9 cellular contexts compared by ENCODE assay signal in genomic region chr20:59033093-59033492, GRCh38. TPM values are rescaled to one million over a fixed set of nuclear protein-coding genes. Genes with fewer than 3 reads are reported as not detected.
DNase-seq lines count a peak whose midpoint lies in the region; ATAC-seq and TF ChIP-seq lines count a peak whose summit lies in the region.
"Had no signal": no experiment of that assay in that cellular context is flagged by ENCODE, and none has a peak within 500 bp of the region (broad histone marks: within the 10 kb centered on the region; RNA-seq: fewer than 3 reads in every experiment).

No MANE protein-coding gene starts in this region.

- DNase-seq in A673 (ENCODE audit: low spot score), result no peak
- DNase-seq in brain microvascular endothelial cell, result no peak
- no peak for DNase-seq in stimulated activated CD4-positive, alpha-beta T cell treated with anti-CD3 and anti-CD28 coated beads, Interleukin-15, amount 100 ng/mL, for 24 hours
- no peak for DNase-seq in HUDEP-2 (lab: John Stamatoyannopoulos, UW; ENCODE audit: unreplicated experiment in 76 of 76)
- DNase-seq in NCI-H1436 treated with DMSO at 0.1 percent for 48 hours (lab: John Stamatoyannopoulos, UW), result no peak

- CTCF ChIA-PET in A673 (lab: Charles Lee), result no interaction called here

- intact Hi-C loops in A673 (cut with micrococcal nuclease; ENCODE audit: unreplicated experiment), result loop anchor here (5.0 kb wide), 2 partner anchors 51 to 141 kb away; partner anchors contain the start of gene NELFCD

- H3K27me3 ChIP-seq in A673 (replicated peaks; ENCODE audit: insufficient read depth, low read depth, low read length, poor library complexity) (no peaks in the 10 kb centered on the region), HUES64 (ENCODE audit: insufficient read depth, low read length) (peaks cover 39% of the 10 kb centered on the region), brain microvascular endothelial cell (replicated peaks) (no peaks in the 10 kb centered on the region), muscle layer of duodenum (ENCODE audit: low read depth, low read length) (no peaks in the 10 kb centered on the region)

- peak overlapping the region; percentile 55; the same call in 1 of the 2 replicates for H3K9ac ChIP-seq in HUES64 (ENCODE audit: low read depth, low read length)

- no peak for TF ChIP-seq CTCF in A673 (conservative IDR thresholded peaks at IDR 0.05; ENCODE audit: low read depth, low read length)
- no peak for TF ChIP-seq CTCF in brain microvascular endothelial cell (IDR thresholded peaks at IDR 0.05; ENCODE audit: low read depth, low read length, missing control alignments)

- no peak for ATAC-seq in GM18502 (IDR thresholded peaks at IDR 0.05; ENCODE audit: poor library complexity, unreplicated experiment)

- H3K27ac ChIP-seq in A673 (ENCODE audit: low read depth, low read length, poor library complexity, severe bottlenecking) (peak overlapping the region; percentile 92), HUES64 (ENCODE audit: low read depth, low read length) (no peak overlapping the region), brain microvascular endothelial cell (no peak overlapping the region), muscle layer of duodenum (ENCODE audit: low read length) (peak overlapping the region; percentile 85)

- BruUV-seq in A673 (replicated peaks; lab: Mats Ljungman, UMichigan), result no TSS peak

- in situ Hi-C loops in brain microvascular endothelial cell (cut with HindIII; ENCODE audit: low pct_ligation_motif_present, low sequenced_read_pairs), result no loop called here

- H3K4me3 ChIP-seq in A673 (ENCODE audit: low read depth, low read length, poor library complexity, severe bottlenecking) (peak overlapping the region; percentile 92), HUES64 (ENCODE audit: low read length) (peak overlapping the region; percentile 96), brain microvascular endothelial cell (ENCODE audit: low read depth, low read length) (peak overlapping the region; percentile 72), muscle layer of duodenum (ENCODE audit: low read depth in 1 of 2, low read length in 2 of 2) (peak overlapping the region; percentile 64 to 89)

- peaks cover 74% of the 10 kb centered on the region for H3K36me3 ChIP-seq in A673 (ENCODE audit: insufficient read depth, low read length, poor library complexity, severe bottlenecking)
- H3K36me3 ChIP-seq in HUES64 (ENCODE audit: insufficient read depth, low read length), result peaks cover 77% of the 10 kb centered on the region
- H3K36me3 ChIP-seq in brain microvascular endothelial cell (replicated peaks), result peaks cover 42% of the 10 kb centered on the region
- H3K36me3 ChIP-seq in muscle layer of duodenum (ENCODE audit: control insufficient read depth in 1 of 2, insufficient read depth in 2 of 2, low read length in 2 of 2), result peaks cover 43 to 52% of the 10 kb centered on the region in 2 donors

- POLR2A ChIA-PET in A673 (lab: Charles Lee; ENCODE audit: low non-redundant PET), result interaction anchor here (0.6 kb wide), 1 partner anchor 953 kb away, joined by 14 read pairs; no protein-coding TSS in a partner anchor

- peaks cover 28% of the 10 kb centered on the region for H3K4me1 ChIP-seq in A673 (ENCODE audit: insufficient read depth, low read length, poor library complexity, severe bottlenecking)
- peaks cover 17% of the 10 kb centered on the region for H3K4me1 ChIP-seq in HUES64 (ENCODE audit: insufficient read depth, low read length)
- H3K4me1 ChIP-seq in muscle layer of duodenum (ENCODE audit: control insufficient read depth in 1 of 2, insufficient read depth in 2 of 2, low read length in 2 of 2), result peaks cover 23 to 35% of the 10 kb centered on the region in 2 donors

- WGBS in HUES64, result no CpG with 5 or more reads among the region's 1 CpG

- no peaks in the 10 kb centered on the region for H3K9me3 ChIP-seq in A673 (ENCODE audit: low read depth, low read length, poor library complexity, severe bottlenecking)
- H3K9me3 ChIP-seq in HUES64 (ENCODE audit: insufficient read depth, low read depth, low read length), result no peaks in the 10 kb centered on the region
- no peaks in the 10 kb centered on the region for H3K9me3 ChIP-seq in muscle layer of duodenum (ENCODE audit: control insufficient read depth in 1 of 2, low read length in 2 of 2)

RNA-seq across cellular contexts. Expression of gene ATP5F1E, which starts 1.0 kb away (rescaled TPM):
- total RNA-seq in A673 (2021), result 73.7 and 76.8 TPM in 2 replicates
- polyA plus RNA-seq in HUES64 (2013, experiment 1 of 2), result 49.4 TPM
- 54.0 TPM for polyA plus RNA-seq in HUES64 (2013, experiment 2 of 2)

RNA-seq across cellular contexts. Expression of gene PRELID3B, which starts 9.5 kb away (rescaled TPM):
- total RNA-seq in A673 (2021), result 81.9 and 83.4 TPM in 2 replicates
- polyA plus RNA-seq in HUES64 (2013, experiment 1 of 2), result 33.7 TPM
- polyA plus RNA-seq in HUES64 (2013, experiment 2 of 2), result 35.1 TPM

RNA-seq across cellular contexts. Expression of gene TUBB1, which starts 13.9 kb away (rescaled TPM):
- total RNA-seq in A673 (2021), result not detected in 2 replicates
- polyA plus RNA-seq in HUES64 (2013, experiment 1 of 2), result not detected
- polyA plus RNA-seq in HUES64 (2013, experiment 2 of 2), result not detected
- total RNA-seq: T-helper 2 cell treated with Interferon-gamma antibody and Interleukin-4, amounts not matched to agents 100 ng/mL and 5 ng/mL, for 36 hours had no signal

RNA-seq across cellular contexts. Expression of gene CTSZ, which starts 26.0 kb away (rescaled TPM):
- total RNA-seq in A673 (2021), result 1.2 and 1.4 TPM in 2 replicates
- polyA plus RNA-seq in HUES64 (2013, experiment 1 of 2), result 22.7 TPM
- polyA plus RNA-seq in HUES64 (2013, experiment 2 of 2), result 25.9 TPM

RNA-seq across cellular contexts. Expression of gene NELFCD, which starts 52.0 kb away (rescaled TPM):
- 164 and 174 TPM in 2 replicates for total RNA-seq in A673 (2021)
- 62.4 TPM for polyA plus RNA-seq in HUES64 (2013, experiment 1 of 2)
- polyA plus RNA-seq in HUES64 (2013, experiment 2 of 2), result 67.1 TPM

Comparison
In these comparisons a context has a peak if more than half of its experiments do, and no peak if none do; other contexts are left out.
1. H3K27ac ChIP-seq: peak in A673 (single experiment) and muscle layer of duodenum (single experiment); none in HUES64 (single experiment) and brain microvascular endothelial cell (single experiment).
2. Peak in every context shown above with its lines, with median percentiles within 50 percentile points of each other: H3K4me3 ChIP-seq.